36 cellular contexts compared by ENCODE assay signal in genomic region chr10:7833210-7833609, GRCh38.
"Had no signal": no experiment of that assay in that cellular context is flagged by ENCODE, and none has a peak within 500 bp of the region (broad histone marks: within the 10 kb centered on the region; RNA-seq: fewer than 3 reads in every experiment).

No MANE protein-coding gene starts in this region.

- DNase-seq: activated effector memory CD4-positive, alpha-beta T cell treated with anti-CD3 and anti-CD28 coated beads, Interleukin-2, amount 50 U/mL, for 16 hours; activated effector memory CD4-positive, alpha-beta T cell treated with Interleukin-2 at 50 U/mL for 16 hours; activated gamma-delta T cell; activated gamma-delta T cell treated with Interleukin-2 at 50 U/mL for 16 hours; activated naive CD4-positive, alpha-beta T cell; activated naive CD4-positive, alpha-beta T cell treated with anti-CD3 and anti-CD28 coated beads for 36 hours; activated naive CD4-positive, alpha-beta T cell treated with anti-CD3 and anti-CD28 coated beads, Interleukin-2, amount 10 ng/mL, durations not matched to agents 7 days and 5 days; activated naive CD4-positive, alpha-beta T cell treated with anti-CD3 and anti-CD28 coated beads, Interleukin-2, amount 50 U/mL, for 16 hours; activated naive CD4-positive, alpha-beta T cell treated with Interleukin-2 at 50 U/mL for 16 hours; activated naive CD8-positive, alpha-beta T cell treated with anti-CD3 and anti-CD28 coated beads for 36 hours; activated naive CD8-positive, alpha-beta T cell treated with anti-CD3 and anti-CD28 coated beads, Interleukin-2, amount 10 ng/mL, durations not matched to agents 7 days and 5 days; activated naive CD8-positive, alpha-beta T cell treated with anti-CD3 and anti-CD28 coated beads, Interleukin-2, amount 50 U/mL, for 24 hours; activated T-cell treated with anti-CD3 and anti-CD28 coated beads, Interleukin-2, amount 50 U/mL, for 4 hours; activated T-cell treated with anti-CD3 and anti-CD28 coated beads, Interleukin-2, amount 50 U/mL, for 48 hours; activated T-cell treated with anti-CD3 and anti-CD28 coated beads, Interleukin-2, amount 50 U/mL, for 72 hours; adrenal gland; amniotic stem cell; amygdala; anterior cingulate cortex; aorta; body of pancreas; brain microvascular endothelial cell; caudate nucleus; central memory CD4-positive, alpha-beta T cell; cerebellar nuclear complex had no signal

- H3K27me3 Mint-ChIP-seq: activated naive CD4-positive, alpha-beta T cell treated with anti-CD3 and anti-CD28 coated beads, Interleukin-2, amount 10 ng/mL, durations not matched to agents 7 days and 5 days; activated naive CD4-positive, alpha-beta T cell treated with anti-CD3 and anti-CD28 coated beads, Interleukin-2, amount 50 U/mL, for 24 hours; activated naive CD8-positive, alpha-beta T cell; activated naive CD8-positive, alpha-beta T cell treated with anti-CD3 and anti-CD28 coated beads for 36 hours; activated naive CD8-positive, alpha-beta T cell treated with anti-CD3 and anti-CD28 coated beads, Interleukin-2, amount 10 ng/mL, durations not matched to agents 7 days and 5 days; activated naive CD8-positive, alpha-beta T cell treated with anti-CD3 and anti-CD28 coated beads, Interleukin-2, amount 50 U/mL, for 24 hours; activated T-helper 17 cell treated with anti-CD3 and anti-CD28 coated beads, Interleukin-2, amount 50 U/mL, for 72 hours; brain; central memory CD8-positive, alpha-beta T cell had no signal

- H3K27ac Mint-ChIP-seq: activated naive CD4-positive, alpha-beta T cell treated with anti-CD3 and anti-CD28 coated beads for 36 hours; activated naive CD4-positive, alpha-beta T cell treated with anti-CD3 and anti-CD28 coated beads, Interleukin-2, amount 10 ng/mL, durations not matched to agents 7 days and 5 days; activated naive CD4-positive, alpha-beta T cell treated with anti-CD3 and anti-CD28 coated beads, Interleukin-2, amount 50 U/mL, for 24 hours; activated naive CD4-positive, alpha-beta T cell treated with anti-CD3 and anti-CD28 coated beads, Interleukin-2, amount 50 U/mL, for 72 hours; activated naive CD8-positive, alpha-beta T cell; activated naive CD8-positive, alpha-beta T cell treated with anti-CD3 and anti-CD28 coated beads for 36 hours; activated naive CD8-positive, alpha-beta T cell treated with anti-CD3 and anti-CD28 coated beads, Interleukin-2, amount 10 ng/mL, durations not matched to agents 7 days and 5 days; activated naive CD8-positive, alpha-beta T cell treated with anti-CD3 and anti-CD28 coated beads, Interleukin-2, amount 50 U/mL, for 24 hours; activated T-cell treated with anti-CD3 and anti-CD28 coated beads, Interleukin-2, amount 50 U/mL, for 72 hours; activated T-helper 1 cell treated with anti-CD3 and anti-CD28 coated beads, Interleukin-12 subunit alpha, Interleukin-12 subunit beta, Interleukin-2, Interleukin-4 antibody, amounts not matched to agents 30 ng/mL and 10 ng/mL and 1 ng/mL, durations not matched to agents 14 hours and 24 hours and 36 hours; activated T-helper 17 cell treated with anti-CD3 and anti-CD28 coated beads, Interleukin-2, amount 50 U/mL, for 72 hours; activated T-helper 2 cell treated with anti-CD3 and anti-CD28 coated beads, Interferon-gamma antibody, Interleukin-2, Interleukin-4, amounts not matched to agents 10 μg/mL and 5 μg/mL and 100 μg/mL, durations not matched to agents 14 hours and 24 hours and 36 hours; brain had no signal

- H3K4me1 ChIP-seq: adrenal gland, ascending aorta, body of pancreas, breast epithelium had no signal

- H3K4me3 ChIP-seq: adrenal gland, ascending aorta, body of pancreas, breast epithelium, cardiac muscle cell had no signal

- H3K27ac ChIP-seq: adrenal gland, ascending aorta, body of pancreas, brain microvascular endothelial cell, breast epithelium, cardiac muscle cell had no signal

- H3K36me3 ChIP-seq: adrenal gland, ascending aorta, brain microvascular endothelial cell, breast epithelium, cardiac muscle cell had no signal

- H3K27me3 ChIP-seq: adrenal gland, ascending aorta, body of pancreas, brain microvascular endothelial cell, breast epithelium, cardiac muscle cell had no signal

- ATAC-seq: activated naive CD4-positive, alpha-beta T cell treated with anti-CD3 and anti-CD28 coated beads, Interleukin-2, amount 50 U/mL, for 72 hours; activated naive CD8-positive, alpha-beta T cell treated with anti-CD3 and anti-CD28 coated beads, Interleukin-2, amount 50 U/mL, for 24 hours; activated T-cell treated with anti-CD3 and anti-CD28 coated beads, Interleukin-2, amount 50 U/mL, for 4 hours; activated T-cell treated with anti-CD3 and anti-CD28 coated beads, Interleukin-2, amount 50 U/mL, for 72 hours; activated T-helper 17 cell treated with anti-CD3 and anti-CD28 coated beads, Interleukin-2, amount 50 U/mL, for 72 hours; body of pancreas had no signal

- H3K4me3 Mint-ChIP-seq: activated naive CD4-positive, alpha-beta T cell treated with anti-CD3 and anti-CD28 coated beads for 36 hours; activated naive CD4-positive, alpha-beta T cell treated with anti-CD3 and anti-CD28 coated beads, Interleukin-2, amount 10 ng/mL, durations not matched to agents 7 days and 5 days; activated naive CD4-positive, alpha-beta T cell treated with anti-CD3 and anti-CD28 coated beads, Interleukin-2, amount 50 U/mL, for 24 hours; activated naive CD8-positive, alpha-beta T cell; activated naive CD8-positive, alpha-beta T cell treated with anti-CD3 and anti-CD28 coated beads for 36 hours; activated naive CD8-positive, alpha-beta T cell treated with anti-CD3 and anti-CD28 coated beads, Interleukin-2, amount 10 ng/mL, durations not matched to agents 7 days and 5 days; activated naive CD8-positive, alpha-beta T cell treated with anti-CD3 and anti-CD28 coated beads, Interleukin-2, amount 50 U/mL, for 24 hours; activated T-cell treated with anti-CD3 and anti-CD28 coated beads, Interleukin-2, amount 50 U/mL, for 4 hours; activated T-cell treated with anti-CD3 and anti-CD28 coated beads, Interleukin-2, amount 50 U/mL, for 72 hours; activated T-helper 1 cell treated with anti-CD3 and anti-CD28 coated beads, Interleukin-12 subunit alpha, Interleukin-12 subunit beta, Interleukin-2, Interleukin-4 antibody, amounts not matched to agents 30 ng/mL and 10 ng/mL and 1 ng/mL, durations not matched to agents 14 hours and 24 hours and 36 hours; activated T-helper 17 cell treated with anti-CD3 and anti-CD28 coated beads, Interleukin-2, amount 50 U/mL, for 72 hours; brain; central memory CD8-positive, alpha-beta T cell had no signal

- H3K9me3 ChIP-seq: adrenal gland, ascending aorta, body of pancreas, breast epithelium had no signal
